In the genomic region with DNA sequence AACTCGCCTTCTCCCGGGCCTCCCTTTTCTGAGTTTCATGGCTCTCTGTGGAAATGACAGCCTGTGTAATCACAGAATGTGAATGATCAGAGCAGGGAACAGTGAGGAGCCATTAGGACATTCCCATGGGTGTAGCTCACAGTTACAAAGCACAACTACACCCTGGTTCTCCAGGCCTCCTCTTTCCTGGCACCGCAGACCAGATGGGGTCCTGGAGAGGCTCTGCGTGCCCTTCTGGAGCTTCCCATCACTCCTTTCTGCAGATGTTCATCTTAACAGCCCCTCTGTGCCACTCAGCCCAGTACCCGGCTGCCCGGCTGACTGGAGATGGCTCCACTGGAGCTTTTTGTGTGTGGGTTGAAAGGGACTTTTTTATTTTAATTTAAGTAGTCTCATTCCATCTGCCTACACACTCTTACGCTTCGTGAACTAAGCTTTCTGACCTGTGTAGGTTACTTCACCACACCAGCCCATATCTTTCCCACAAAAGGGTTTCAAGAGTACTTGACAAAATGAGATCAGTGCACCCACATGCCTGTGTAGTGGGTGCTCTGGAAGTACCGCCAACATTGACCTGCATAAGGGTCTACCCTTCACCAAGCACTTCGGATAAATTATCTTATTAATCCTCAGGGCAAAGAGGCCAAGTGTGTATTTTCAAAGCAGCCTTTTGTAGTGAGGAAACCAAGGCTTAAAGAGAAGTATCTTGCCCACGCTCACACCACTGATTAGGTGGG, we compare ENCODE assay signal across 9 cellular contexts. TPM values are rescaled to one million over a fixed set of nuclear protein-coding genes. Genes with fewer than 3 reads are reported as not detected.
A peak's percentile ranks its signal among the peaks of the same experiment; 100 is the strongest.
DNase-seq lines count a peak whose midpoint lies in the region; ATAC-seq and TF ChIP-seq lines count a peak whose summit lies in the region.
"Had no signal": no experiment of that assay in that cellular context is flagged by ENCODE, and none has a peak within 500 bp of the region (broad histone marks: within the 10 kb centered on the region; RNA-seq: fewer than 3 reads in every experiment).

No MANE protein-coding gene starts in this region.

- POLR2A ChIA-PET in naive thymus-derived CD4-positive, alpha-beta T cell (lab: Charles Lee): interaction anchor here (0.5 to 2.6 kb wide), 10 partner anchors 9 to 217 kb away, joined by 3 to 18 read pairs (median 3); a partner anchor contains a TSS

- no peaks in the 10 kb centered on the region for H3K9me3 ChIP-seq in naive thymus-derived CD4-positive, alpha-beta T cell (ENCODE audit: control insufficient read depth in 2 of 3, low read length in 3 of 3)
- H3K9me3 ChIP-seq in upper lobe of right lung: no peaks in the 10 kb centered on the region

- peaks cover 0 to 15% (median 0%) of the 10 kb centered on the region in 3 experiments for H3K36me3 ChIP-seq in naive thymus-derived CD4-positive, alpha-beta T cell (ENCODE audit: control insufficient read depth in 2 of 3, insufficient read depth in 3 of 3, low read length in 3 of 3)
- peaks cover 14% of the 10 kb centered on the region for H3K36me3 ChIP-seq in upper lobe of right lung

- ATAC-seq in GM21381 (IDR thresholded peaks at IDR 0.05; ENCODE audit: unreplicated experiment) (peak; percentile 59), upper lobe of right lung (peak; percentile 83)
- peak; percentile 50 for ATAC-seq in naive thymus-derived CD4-positive, alpha-beta T cell

- H3K4me3 ChIP-seq in NB4 (ENCODE audit: low read depth, low read length) (peak overlapping the region; percentile 6), upper lobe of right lung (no peak overlapping the region)
- H3K4me3 ChIP-seq in naive thymus-derived CD4-positive, alpha-beta T cell (ENCODE audit: low read length): no peak overlapping the region

- H3K27ac Mint-ChIP-seq in activated naive CD8-positive, alpha-beta T cell treated with anti-CD3 and anti-CD28 coated beads for 36 hours: peak overlapping the region; percentile 99
- H3K27ac Mint-ChIP-seq in naive thymus-derived CD4-positive, alpha-beta T cell: peak overlapping the region; percentile 81 to 90 (median 84)

- CTCF ChIA-PET in naive thymus-derived CD4-positive, alpha-beta T cell (lab: Charles Lee): interaction anchor here (0.6 to 3.1 kb wide), 7 partner anchors 40 to 166 kb away, joined by 3 to 14 read pairs (median 4); no protein-coding TSS in a partner anchor

- DNase-seq in DMS79 (lab: John Stamatoyannopoulos, UW): peak; percentile 90
- DNase-seq in NB4 (ENCODE audit: low read depth): peak; percentile 23
- peak; percentile 73 for DNase-seq in activated naive CD8-positive, alpha-beta T cell treated with anti-CD3 and anti-CD28 coated beads for 36 hours
- peak in 1 of 9 donors; percentile 69 for DNase-seq in naive thymus-derived CD4-positive, alpha-beta T cell
- DNase-seq in upper lobe of right lung: no peak
- DNase-seq in NCI-H1930 (lab: John Stamatoyannopoulos, UW): no peak
- no peak for DNase-seq in COR-L47 (lab: John Stamatoyannopoulos, UW)

- no peaks in the 10 kb centered on the region for H3K27me3 ChIP-seq in naive thymus-derived CD4-positive, alpha-beta T cell (ENCODE audit: control insufficient read depth in 2 of 2, insufficient read depth in 2 of 2, low read length in 2 of 2)
- no peaks in the 10 kb centered on the region for H3K27me3 ChIP-seq in upper lobe of right lung

- H3K27ac ChIP-seq in naive thymus-derived CD4-positive, alpha-beta T cell (ENCODE audit: low read depth, low read length): peak overlapping the region; percentile 55
- peak overlapping the region; percentile 28 for H3K27ac ChIP-seq in upper lobe of right lung

- intact Hi-C loops in naive thymus-derived CD4-positive, alpha-beta T cell (cut with micrococcal nuclease): loop anchor here in 1 of 2 donors (1.0 kb wide), 2 partner anchors 29 to 79 kb away; a partner anchor contains a TSS
- intact Hi-C loops in upper lobe of right lung (cut with DNase I): no loop called here

- H3K9me3 Mint-ChIP-seq in activated naive CD8-positive, alpha-beta T cell treated with anti-CD3 and anti-CD28 coated beads for 36 hours: peaks cover 2% of the 10 kb centered on the region
- H3K9me3 Mint-ChIP-seq in naive thymus-derived CD4-positive, alpha-beta T cell: no peaks in the 10 kb centered on the region

- H3K27me3 Mint-ChIP-seq in activated naive CD8-positive, alpha-beta T cell treated with anti-CD3 and anti-CD28 coated beads for 36 hours: no peaks in the 10 kb centered on the region
- H3K27me3 Mint-ChIP-seq in naive thymus-derived CD4-positive, alpha-beta T cell: no peaks in the 10 kb centered on the region

- no peak for TF ChIP-seq POLR2A in NB4 (IDR thresholded peaks at IDR 0.05; ENCODE audit: extremely low read depth, insufficient read length)

- peaks cover 34% of the 10 kb centered on the region for H3K36me3 Mint-ChIP-seq in activated naive CD8-positive, alpha-beta T cell treated with anti-CD3 and anti-CD28 coated beads for 36 hours
- H3K36me3 Mint-ChIP-seq in naive thymus-derived CD4-positive, alpha-beta T cell: peaks cover 0 to 14% (median 7%) of the 10 kb centered on the region in 5 donors

- no peak for TF ChIP-seq CTCF in NB4 (IDR thresholded peaks at IDR 0.05; ENCODE audit: low read depth, low read length)
- no peak for TF ChIP-seq CTCF in upper lobe of right lung (IDR thresholded peaks at IDR 0.05)

- peak overlapping the region; percentile 73 for H3K4me3 Mint-ChIP-seq in activated naive CD8-positive, alpha-beta T cell treated with anti-CD3 and anti-CD28 coated beads for 36 hours
- H3K4me3 Mint-ChIP-seq in naive thymus-derived CD4-positive, alpha-beta T cell: peak overlapping the region in 9 of 10 donors; percentile 30 to 65 (median 55)

- H3K4me1 ChIP-seq in naive thymus-derived CD4-positive, alpha-beta T cell (ENCODE audit: control insufficient read depth in 2 of 2, insufficient read depth in 2 of 2, low read length in 2 of 2): peaks cover 16 to 28% of the 10 kb centered on the region in 2 donors
- peaks cover 8% of the 10 kb centered on the region for H3K4me1 ChIP-seq in upper lobe of right lung

- peaks cover 63% of the 10 kb centered on the region for H3K4me1 Mint-ChIP-seq in activated naive CD8-positive, alpha-beta T cell treated with anti-CD3 and anti-CD28 coated beads for 36 hours
- H3K4me1 Mint-ChIP-seq in naive thymus-derived CD4-positive, alpha-beta T cell: peaks cover 27 to 73% (median 47%) of the 10 kb centered on the region in 7 donors

RNA-seq across cellular contexts. Expression of a gene that starts 29.8 kb away (rescaled TPM):
- 10 to 100 TPM; 68.1 to 74.8 TPM for total RNA-seq in activated naive CD8-positive, alpha-beta T cell treated with anti-CD3 and anti-CD28 coated beads for 36 hours
- 100 to 1,000 TPM in 3 of 5 experiments, 10 to 100 TPM in 2; 71.5 to 117 (median 101) TPM for total RNA-seq in naive thymus-derived CD4-positive, alpha-beta T cell
- 10 to 100 TPM; 17.4 to 21.0 TPM for polyA plus RNA-seq in naive thymus-derived CD4-positive, alpha-beta T cell
- 156 TPM for total RNA-seq in upper lobe of right lung

RNA-seq across cellular contexts. Expression of a gene that starts 52.2 kb away (rescaled TPM):
- total RNA-seq in activated naive CD8-positive, alpha-beta T cell treated with anti-CD3 and anti-CD28 coated beads for 36 hours: under 1 TPM; 0.56 to 0.68 TPM
- under 1 TPM in 3 of 5 experiments, not detected in 2; 0.34 to 0.58 (median 0.54) TPM for total RNA-seq in naive thymus-derived CD4-positive, alpha-beta T cell
- polyA plus RNA-seq in naive thymus-derived CD4-positive, alpha-beta T cell: not detected
- total RNA-seq in upper lobe of right lung: not detected
- total RNA-seq: glomerular endothelial cell had no signal

Comparison
In these comparisons a context has a peak if more than half of its experiments do, and no peak if none do; other contexts are left out.
1. DNase-seq: peak in DMS79 (single experiment), NB4 (single experiment) and activated naive CD8-positive, alpha-beta T cell treated with anti-CD3 and anti-CD28 coated beads for 36 hours (single experiment); none in upper lobe of right lung (single experiment), NCI-H1930 (0 of 2) and COR-L47 (single experiment).
2. Peak in every context shown above with its lines, with median percentiles within 50 percentile points of each other: ATAC-seq.